Comparison of ENCODE assay signal across 31 cellular contexts in the genomic region with DNA sequence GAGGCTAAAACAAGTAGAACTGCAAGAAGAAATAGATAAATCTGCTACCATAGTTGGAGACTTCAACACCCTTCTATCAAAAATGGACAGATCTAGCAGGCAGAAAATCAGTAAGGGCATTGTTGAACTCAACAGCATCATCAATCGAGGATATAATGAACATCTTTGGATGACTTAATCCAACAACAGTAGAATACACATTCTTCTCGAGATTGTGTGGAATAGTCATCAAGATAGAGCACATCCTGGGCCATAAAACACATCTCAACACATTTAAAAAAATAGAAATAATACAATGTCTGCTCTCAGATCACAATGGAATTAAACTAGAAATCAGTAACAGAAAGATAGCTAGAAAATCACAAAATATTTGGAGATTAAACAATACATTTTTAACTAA. TPM values are rescaled to one million over a fixed set of nuclear protein-coding genes. Genes with fewer than 3 reads are reported as not detected.
"Had no signal": no experiment of that assay in that cellular context is flagged by ENCODE, and none has a peak within 500 bp of the region (broad histone marks: within the 10 kb centered on the region; RNA-seq: fewer than 3 reads in every experiment).

No MANE protein-coding gene starts in this region.

- H3K4me1 ChIP-seq: heart left ventricle, neural progenitor cell, parathyroid adenoma, prostate gland, right lobe of liver, spleen, stomach, transverse colon had no signal

- ATAC-seq: heart left ventricle; left colon; left ventricle myocardium superior; natural killer cell treated with Interleukin-12 subunit alpha and Interleukin-12 subunit beta and Interleukin-15 and Interleukin-18, amount 100 ng/mL, for 72 hours; right lobe of liver had no signal

- H3K79me2 ChIP-seq: parathyroid adenoma had no signal

- H3K4me3 ChIP-seq: coronary artery, heart left ventricle, lung, neural progenitor cell, prostate gland, right lobe of liver, spleen, stomach, thoracic aorta, transverse colon had no signal

- H3K9ac ChIP-seq: neural progenitor cell, parathyroid adenoma had no signal

- DNase-seq: effector CD8-positive, alpha-beta T cell; foreskin melanocyte; heart left ventricle; hippocampal formation; left colon; left ventricle myocardium superior; mesenchymal stem cell; midbrain; nucleus accumbens; right lobe of liver; spleen; stimulated activated CD4-positive, alpha-beta T cell treated with anti-CD3 and anti-CD28 coated beads, Interleukin-15, amount 100 ng/mL, for 24 hours; stimulated activated CD4-positive, alpha-beta T cell treated with anti-CD3 and anti-CD28 coated beads, Interleukin-1b, Interleukin-23, amount 100 ng/mL, for 48 hours; stimulated activated CD4-positive, alpha-beta T cell treated with anti-CD3 and anti-CD28 coated beads, Interleukin-4, amount 100 ng/mL, for 4 hours; stimulated activated naive CD4-positive, alpha-beta T cell; stomach; substantia nigra; transverse colon had no signal

- H3K36me3 ChIP-seq: heart left ventricle, neural progenitor cell, prostate gland, spleen, stomach, thoracic aorta, transverse colon had no signal

- H3K4me2 ChIP-seq: neural progenitor cell had no signal

- H3K27ac ChIP-seq: coronary artery, heart left ventricle, neural progenitor cell, parathyroid adenoma, prostate gland, right lobe of liver, spleen, stomach, thoracic aorta, transverse colon had no signal

- H3K27me3 ChIP-seq: neural progenitor cell, right lobe of liver had no signal

- H3K9me3 ChIP-seq: prostate gland, right lobe of liver, thoracic aorta, transverse colon had no signal

- H2AFZ ChIP-seq: neural progenitor cell, parathyroid adenoma had no signal

RNA-seq across cellular contexts. Expression of a gene that starts 10.0 kb away (rescaled TPM):
- total RNA-seq: dermis microvascular lymphatic vessel endothelial cell; left colon; left ventricle myocardium superior; lung; natural killer cell treated with Interleukin-12 subunit alpha and Interleukin-12 subunit beta and Interleukin-15 and Interleukin-18, amount 100 ng/mL, for 72 hours; prostate gland; skeletal muscle tissue; thoracic aorta; transverse colon; ureter had no signal
- polyA plus RNA-seq: esophagus, heart left ventricle, stomach had no signal

RNA-seq across cellular contexts. Expression of a gene that starts 25.4 kb away (rescaled TPM):
- total RNA-seq: dermis microvascular lymphatic vessel endothelial cell; heart left ventricle; kidney epithelial cell; left colon; left ventricle myocardium superior; lung; natural killer cell treated with Interleukin-12 subunit alpha and Interleukin-12 subunit beta and Interleukin-15 and Interleukin-18, amount 100 ng/mL, for 72 hours; prostate gland; renal cortical epithelial cell; skeletal muscle tissue; spleen; stomach; thoracic aorta; transverse colon; ureter had no signal
- polyA plus RNA-seq: esophagus, heart left ventricle, lung, spleen, stomach had no signal
